In genomic region chr17:9703781-9704082, GRCh38 we compare ENCODE assay signal across 36 cellular contexts. TPM values are rescaled to one million over a fixed set of nuclear protein-coding genes. Genes with fewer than 3 reads are reported as not detected.
"Had no signal": no experiment of that assay in that cellular context is flagged by ENCODE, and none has a peak within 500 bp of the region (broad histone marks: within the 10 kb centered on the region; RNA-seq: fewer than 3 reads in every experiment).

No MANE protein-coding gene starts in this region.

- H3K27ac Mint-ChIP-seq: activated B cell treated with CpG ODN at 0.5 μM for 24 hours; activated CD8-positive, alpha-beta T cell treated with anti-CD3 and anti-CD28 coated beads for 36 hours; activated naive CD8-positive, alpha-beta T cell; activated T-helper 17 cell treated with anti-CD3 and anti-CD28 coated beads, Interleukin-2, amount 50 U/mL, for 72 hours; effector memory CD8-positive, alpha-beta T cell had no signal

- H3K27me3 ChIP-seq: brain microvascular endothelial cell, esophagus squamous epithelium had no signal

- ATAC-seq: activated CD4-positive, CD25-positive, alpha-beta regulatory T cell treated with anti-CD3 and anti-CD28 coated beads, Interleukin-2, amount 50 U/mL, for 24 hours; activated CD8-positive, alpha-beta T cell treated with anti-CD3 and anti-CD28 coated beads for 36 hours; activated T-cell treated with anti-CD3 and anti-CD28 coated beads, Interleukin-2, amount 50 U/mL, for 4 hours; activated T-helper 17 cell treated with anti-CD3 and anti-CD28 coated beads, Interleukin-2, amount 50 U/mL, for 72 hours; effector memory CD8-positive, alpha-beta T cell; gastroesophageal sphincter; heart right ventricle had no signal

- H3K4me1 ChIP-seq: esophagus squamous epithelium, gastroesophageal sphincter, heart right ventricle had no signal

- H3K4me3 Mint-ChIP-seq: activated B cell treated with CpG ODN at 0.5 μM for 24 hours; activated CD8-positive, alpha-beta T cell treated with anti-CD3 and anti-CD28 coated beads for 36 hours; activated naive CD8-positive, alpha-beta T cell; activated T-cell treated with anti-CD3 and anti-CD28 coated beads, Interleukin-2, amount 50 U/mL, for 4 hours; activated T-helper 17 cell treated with anti-CD3 and anti-CD28 coated beads, Interleukin-2, amount 50 U/mL, for 72 hours; central memory CD8-positive, alpha-beta T cell; effector memory CD8-positive, alpha-beta T cell had no signal

- FAIRE-seq: astrocyte, bronchial epithelial cell, endometrium, endothelial cell of umbilical vein had no signal

- H3K36me3 Mint-ChIP-seq: activated naive CD8-positive, alpha-beta T cell had no signal

- H3K4me3 ChIP-seq: coronary artery, esophagus squamous epithelium, gastroesophageal sphincter, heart right ventricle had no signal

- H3K36me3 ChIP-seq: brain microvascular endothelial cell, gastroesophageal sphincter, heart right ventricle had no signal

- H3K9me3 ChIP-seq: esophagus squamous epithelium, gastroesophageal sphincter, heart right ventricle had no signal

- H3K4me1 Mint-ChIP-seq: activated T-helper 17 cell treated with anti-CD3 and anti-CD28 coated beads, Interleukin-2, amount 50 U/mL, for 72 hours; central memory CD8-positive, alpha-beta T cell had no signal

- H3K27ac ChIP-seq: brain microvascular endothelial cell, coronary artery, epithelial cell of prostate, esophagus squamous epithelium, gastroesophageal sphincter, heart right ventricle, VCaP had no signal

- DNase-seq: activated B cell treated with CpG ODN at 0.5 μM for 24 hours; activated CD4-positive, alpha-beta T cell treated with anti-CD3 and anti-CD28 coated beads for 48 hours; activated CD4-positive, alpha-beta T cell treated with anti-CD3 and anti-CD28 coated beads, Interleukin-2, amount 50 U/mL, for 1 hour; activated CD4-positive, alpha-beta T cell treated with anti-CD3 and anti-CD28 coated beads, Interleukin-2, amount 50 U/mL, for 48 hours; activated CD8-positive, alpha-beta memory T cell treated with anti-CD3 and anti-CD28 coated beads for 24 hours; activated CD8-positive, alpha-beta T cell treated with anti-CD3 and anti-CD28 coated beads for 36 hours; activated effector memory CD4-positive, alpha-beta T cell treated with Interleukin-2 at 50 U/mL for 16 hours; activated gamma-delta T cell treated with Interleukin-2 at 50 U/mL for 16 hours; activated naive CD4-positive, alpha-beta T cell treated with anti-CD3 and anti-CD28 coated beads, Interleukin-2, amount 50 U/mL, for 16 hours; activated naive CD4-positive, alpha-beta T cell treated with Interleukin-2 at 50 U/mL for 16 hours; activated T-cell treated with anti-CD3 and anti-CD28 coated beads, Interleukin-2, amount 50 U/mL, for 4 hours; amniotic stem cell; anterior cingulate cortex; brain microvascular endothelial cell; dermis blood vessel endothelial cell; effector CD4-positive, alpha-beta T cell; effector memory CD8-positive, alpha-beta T cell; esophagus squamous epithelium; foreskin melanocyte; heart right ventricle; T-helper 1 cell; T-helper 2 cell had no signal

- H3K27me3 Mint-ChIP-seq: activated B cell treated with CpG ODN at 0.5 μM for 24 hours; activated CD8-positive, alpha-beta T cell treated with anti-CD3 and anti-CD28 coated beads for 36 hours had no signal

RNA-seq across cellular contexts. Expression of gene USP43, which starts 58.4 kb away (rescaled TPM):
- total RNA-seq: cardiac septum, endothelial cell of umbilical vein, fibroblast of villous mesenchyme, heart right ventricle had no signal
